25 cellular contexts compared by ENCODE assay signal in genomic region chr15:60777558-60777957, GRCh38.
"Had no signal": no experiment of that assay in that cellular context is flagged by ENCODE, and none has a peak within 500 bp of the region (broad histone marks: within the 10 kb centered on the region; RNA-seq: fewer than 3 reads in every experiment).

No MANE protein-coding gene starts in this region.

- H3K27me3 ChIP-seq: colonic mucosa, esophagus muscularis mucosa, gastroesophageal sphincter, heart left ventricle, left lung, pancreas, right lobe of liver, stomach, thyroid gland had no signal

- H3K4me3 Mint-ChIP-seq: dendritic cell treated with granulocyte-macrophage colony-stimulating factor and Interleukin-4, amounts not matched to agents 40 ng/mL and 50 ng/mL, for 4 days; naive thymus-derived CD8-positive, alpha-beta T cell; nephron progenitor cell; type B pancreatic cell had no signal

- H3K36me3 ChIP-seq: colonic mucosa, esophagus muscularis mucosa, gastroesophageal sphincter, heart left ventricle, left lung, pancreas, right lobe of liver, stomach, thyroid gland had no signal

- H3K9me3 Mint-ChIP-seq: dendritic cell treated with granulocyte-macrophage colony-stimulating factor and Interleukin-4, amounts not matched to agents 40 ng/mL and 50 ng/mL, for 4 days; naive thymus-derived CD8-positive, alpha-beta T cell; type B pancreatic cell had no signal

- H3K4me2 ChIP-seq: hepatocyte had no signal

- H2AFZ ChIP-seq: hepatocyte had no signal

- H3K79me2 ChIP-seq: hepatocyte had no signal

- H3K9me3 ChIP-seq: colonic mucosa, esophagus muscularis mucosa, gastroesophageal sphincter, heart left ventricle, left lung, pancreas, right lobe of liver, stomach, thyroid gland had no signal

- DNase-seq: colonic mucosa; effector CD8-positive, alpha-beta T cell; foreskin keratinocyte; heart left ventricle; left cardiac atrium; left lung; naive thymus-derived CD8-positive, alpha-beta T cell; nephron progenitor cell; occipital lobe; pancreas; right lobe of liver; small intestine; stimulated activated CD4-positive, alpha-beta T cell treated with anti-CD3 and anti-CD28 coated beads, Interleukin-15, amount 100 ng/mL, for 24 hours; stimulated activated CD4-positive, alpha-beta T cell treated with anti-CD3 and anti-CD28 coated beads, Interleukin-4, amount 100 ng/mL, for 1 hour; stimulated activated CD8-positive, alpha-beta memory T cell treated with anti-CD3 and anti-CD28 coated beads, Interleukin-4, amount 100 ng/mL, for 48 hours; stimulated activated naive CD4-positive, alpha-beta T cell treated with Interleukin-2 at 50 U/mL for 16 hours; stomach; thyroid gland had no signal

- H3K4me1 ChIP-seq: colonic mucosa, foreskin keratinocyte, left lung, pancreas, right lobe of liver, stomach had no signal

- H3K27ac Mint-ChIP-seq: dendritic cell treated with granulocyte-macrophage colony-stimulating factor and Interleukin-4, amounts not matched to agents 40 ng/mL and 50 ng/mL, for 4 days; naive thymus-derived CD8-positive, alpha-beta T cell; nephron progenitor cell; progenitor cell of endocrine pancreas; type B pancreatic cell had no signal

- H3K4me3 ChIP-seq: colonic mucosa, esophagus muscularis mucosa, gastroesophageal sphincter, heart left ventricle, hepatocyte, left lung, pancreas, right lobe of liver, stomach, thyroid gland had no signal

- FAIRE-seq: endothelial cell of umbilical vein, pancreas, small intestine had no signal

- H3K27me3 Mint-ChIP-seq: naive thymus-derived CD8-positive, alpha-beta T cell had no signal

- H3K36me3 Mint-ChIP-seq: type B pancreatic cell had no signal

- ATAC-seq: foreskin keratinocyte; gastroesophageal sphincter; heart left ventricle; left cardiac atrium; left lung; naive thymus-derived CD8-positive, alpha-beta T cell; pancreas; right lobe of liver had no signal

- H3K27ac ChIP-seq: colonic mucosa, esophagus muscularis mucosa, foreskin keratinocyte, gastroesophageal sphincter, heart left ventricle, hepatocyte, left lung, pancreas, right lobe of liver, stomach, thyroid gland had no signal
